ENCODE assay signal across 19 cellular contexts in the genomic region with DNA sequence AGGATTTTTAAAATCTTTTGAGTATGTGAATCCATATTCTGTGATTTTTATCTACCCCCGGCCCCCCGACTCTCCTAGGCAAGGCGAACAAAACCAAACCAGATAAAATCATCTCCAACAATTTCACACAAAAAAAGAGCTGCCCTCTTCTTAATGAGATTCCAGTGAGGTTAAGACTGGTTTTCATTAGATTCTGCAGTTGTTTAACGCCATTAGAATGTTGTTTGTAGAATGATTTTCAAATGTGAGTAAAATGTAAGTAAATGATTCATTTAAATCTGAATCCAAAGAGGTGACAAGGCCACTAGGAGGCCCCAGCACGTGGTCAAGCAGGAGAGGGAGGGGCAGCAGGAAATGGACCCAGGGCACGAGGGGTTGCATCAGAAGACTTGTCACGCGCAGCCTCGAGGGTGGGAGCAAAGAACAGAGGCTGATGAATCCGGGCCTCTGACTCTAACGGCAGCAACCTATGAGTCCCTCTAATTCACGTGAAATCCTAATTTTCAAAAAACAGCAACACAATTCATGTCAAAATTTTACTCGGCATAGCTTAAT. TPM values are rescaled to one million over a fixed set of nuclear protein-coding genes. Genes with fewer than 3 reads are reported as not detected.
DNase-seq lines count a peak whose midpoint lies in the region; ATAC-seq and TF ChIP-seq lines count a peak whose summit lies in the region.
"Had no signal": no experiment of that assay in that cellular context is flagged by ENCODE, and none has a peak within 500 bp of the region (broad histone marks: within the 10 kb centered on the region; RNA-seq: fewer than 3 reads in every experiment).

No MANE protein-coding gene starts in this region.

- H3K36me3 ChIP-seq in WERI-Rb-1: no peaks in the 10 kb centered on the region
- H3K36me3 ChIP-seq: Peyer's patch, sigmoid colon, tibial nerve had no signal

- H3K4me3 Mint-ChIP-seq in HFFc6 (no peak overlapping the region), progenitor cell of endocrine pancreas (ENCODE audit: low read depth) (peak overlapping the region; percentile 23)
- H3K4me3 Mint-ChIP-seq: activated CD4-positive, alpha-beta T cell treated with anti-CD3 and anti-CD28 coated beads, Interleukin-2, amount 10 ng/mL, durations not matched to agents 7 days and 5 days had no signal

- no peak overlapping the region for H3K4me3 ChIP-seq in WERI-Rb-1 (ENCODE audit: low read depth, low read length)
- H3K4me3 ChIP-seq: Peyer's patch, sigmoid colon, tibial nerve had no signal

- H3K9me3 Mint-ChIP-seq in HFFc6 (no peaks in the 10 kb centered on the region), progenitor cell of endocrine pancreas (ENCODE audit: low read depth) (no peaks in the 10 kb centered on the region)
- H3K9me3 Mint-ChIP-seq: activated CD4-positive, alpha-beta T cell treated with anti-CD3 and anti-CD28 coated beads, Interleukin-2, amount 10 ng/mL, durations not matched to agents 7 days and 5 days had no signal

- H3K27ac Mint-ChIP-seq in HFFc6 (peak overlapping the region; percentile 84), progenitor cell of endocrine pancreas (peak overlapping the region; percentile 77)
- H3K27ac Mint-ChIP-seq: activated CD4-positive, alpha-beta T cell treated with anti-CD3 and anti-CD28 coated beads, Interleukin-2, amount 10 ng/mL, durations not matched to agents 7 days and 5 days had no signal

- no peak overlapping the region for H3K27ac ChIP-seq in WERI-Rb-1
- H3K27ac ChIP-seq: Peyer's patch, sigmoid colon, tibial nerve had no signal

- H3K36me3 Mint-ChIP-seq in HFFc6 (ENCODE audit: low read depth): peaks cover 4% of the 10 kb centered on the region; the same call in 1 of the 2 replicates
- H3K36me3 Mint-ChIP-seq in progenitor cell of endocrine pancreas (ENCODE audit: insufficient read depth): no peaks in the 10 kb centered on the region

- DNase-seq in HFFc6: peak; percentile 72
- peak; percentile 47 for DNase-seq in WERI-Rb-1
- DNase-seq in iPS-NIHi7 (ENCODE audit: extremely low spot score): peak; percentile 53
- no peak for DNase-seq in progenitor cell of endocrine pancreas (ENCODE audit: low spot score, unreplicated experiment)
- DNase-seq in activated effector memory CD4-positive, alpha-beta T cell treated with Interleukin-2 at 50 U/mL for 16 hours: no peak
- DNase-seq: activated CD4-positive, alpha-beta T cell treated with anti-CD3 and anti-CD28 coated beads, Interleukin-2, amount 10 ng/mL, durations not matched to agents 7 days and 5 days; activated naive CD4-positive, alpha-beta T cell; amniotic stem cell; caudate nucleus; EL; erythroblast; NCI-H1436; NCI-H82; sigmoid colon; stimulated activated naive CD8-positive, alpha-beta T cell treated with anti-CD3 and anti-CD28 coated beads, Interleukin-15, Interleukin-2, amounts not matched to agents 100 U/mL and 50 U/mL, for 24 hours had no signal

- H3K4me1 Mint-ChIP-seq in HFFc6 (ENCODE audit: low read depth) (peaks cover 39% of the 10 kb centered on the region), progenitor cell of endocrine pancreas (ENCODE audit: low read depth) (peaks cover 17% of the 10 kb centered on the region)
- H3K4me1 Mint-ChIP-seq: activated CD4-positive, alpha-beta T cell treated with anti-CD3 and anti-CD28 coated beads, Interleukin-2, amount 10 ng/mL, durations not matched to agents 7 days and 5 days had no signal

- ATAC-seq in HG03280 (IDR thresholded peaks at IDR 0.05; ENCODE audit: unreplicated experiment) (no peak), HG03460 (IDR thresholded peaks at IDR 0.05; ENCODE audit: unreplicated experiment) (no peak)
- ATAC-seq: stimulated activated naive CD8-positive, alpha-beta T cell treated with anti-CD3 and anti-CD28 coated beads, Interleukin-15, Interleukin-2, amounts not matched to agents 100 U/mL and 50 U/mL, for 24 hours had no signal

- H3K27me3 ChIP-seq in WERI-Rb-1 (ENCODE audit: insufficient read depth, low read depth, severe bottlenecking): no peaks in the 10 kb centered on the region
- H3K27me3 ChIP-seq: Peyer's patch, sigmoid colon, tibial nerve had no signal

- H3K27me3 Mint-ChIP-seq in HFFc6 (ENCODE audit: insufficient read depth) (peaks cover 6% of the 10 kb centered on the region), progenitor cell of endocrine pancreas (peaks cover 35% of the 10 kb centered on the region)

- peak; percentile 53 for TF ChIP-seq CTCF in HFFc6 (IDR thresholded peaks at IDR 0.05)
- TF ChIP-seq CTCF in WERI-Rb-1 (IDR thresholded peaks at IDR 0.05; ENCODE audit: low read depth, low read length): peak; percentile 35; the same call in 1 of the 2 replicates
- TF ChIP-seq CTCF in progenitor cell of endocrine pancreas (IDR thresholded peaks at IDR 0.05; ENCODE audit: unreplicated experiment): peak; percentile 14

- no peaks in the 10 kb centered on the region for H3K9me3 ChIP-seq in WERI-Rb-1 (ENCODE audit: severe bottlenecking)
- H3K9me3 ChIP-seq: Peyer's patch, sigmoid colon, tibial nerve had no signal

RNA-seq across cellular contexts. Expression of a gene that starts 24.3 kb away (rescaled TPM):
- 1 to 10 TPM; 7.4 to 9.7 (median 8.6) TPM for total RNA-seq in HFFc6 (2021; fragmentation: NEBNext Ultra II Directional; extraction: Animal tissue kit (Norgen Biotek cat#: 25700))
- 4.4 and 5.5 TPM in 2 replicates for total RNA-seq in progenitor cell of endocrine pancreas

Comparison
In these comparisons a context has a peak if more than half of its experiments do, and no peak if none do; other contexts are left out.
1. DNase-seq: peak in HFFc6 (single experiment), WERI-Rb-1 (single experiment) and iPS-NIHi7 (single experiment); none in progenitor cell of endocrine pancreas (single experiment) and activated effector memory CD4-positive, alpha-beta T cell treated with Interleukin-2 at 50 U/mL for 16 hours (single experiment).
2. Peak in every context shown above with its lines, with median percentiles within 50 percentile points of each other: CTCF ChIP-seq.